ENCODE assay signal across 8 cellular contexts in genomic region chr1:167455786-167456446, GRCh38.
DNase-seq lines count a peak whose midpoint lies in the region; ATAC-seq and TF ChIP-seq lines count a peak whose summit lies in the region.

No MANE protein-coding gene starts in this region.

- no peaks in the 10 kb centered on the region for H3K9me3 Mint-ChIP-seq in activated CD4-positive, alpha-beta T cell treated with anti-CD3 and anti-CD28 coated beads, Interleukin-2, amount 10 ng/mL, durations not matched to agents 24 days and 14 days
- H3K9me3 Mint-ChIP-seq in natural killer cell: no peaks in the 10 kb centered on the region

- peaks cover 45% of the 10 kb centered on the region for H3K4me1 Mint-ChIP-seq in activated CD4-positive, alpha-beta T cell treated with anti-CD3 and anti-CD28 coated beads, Interleukin-2, amount 10 ng/mL, durations not matched to agents 24 days and 14 days
- H3K4me1 Mint-ChIP-seq in natural killer cell: peaks cover 66 to 70% of the 10 kb centered on the region in 2 donors

- no peaks in the 10 kb centered on the region for H3K27me3 Mint-ChIP-seq in activated CD4-positive, alpha-beta T cell treated with anti-CD3 and anti-CD28 coated beads, Interleukin-2, amount 10 ng/mL, durations not matched to agents 24 days and 14 days
- no peaks in the 10 kb centered on the region for H3K27me3 Mint-ChIP-seq in natural killer cell (ENCODE audit: low read depth in 2 of 2)

- peak overlapping the region; percentile 86 for H3K4me3 Mint-ChIP-seq in activated CD4-positive, alpha-beta T cell treated with anti-CD3 and anti-CD28 coated beads, Interleukin-2, amount 10 ng/mL, durations not matched to agents 24 days and 14 days
- peak overlapping the region; percentile 87 for H3K4me3 Mint-ChIP-seq in natural killer cell

- H3K9me3 ChIP-seq in WERI-Rb-1 (ENCODE audit: severe bottlenecking): no peaks in the 10 kb centered on the region

- H3K27ac Mint-ChIP-seq in activated CD4-positive, alpha-beta T cell treated with anti-CD3 and anti-CD28 coated beads, Interleukin-2, amount 10 ng/mL, durations not matched to agents 24 days and 14 days: peak overlapping the region; percentile 77
- peak overlapping the region; percentile 91 to 100 for H3K27ac Mint-ChIP-seq in natural killer cell

- peaks cover 30% of the 10 kb centered on the region for H3K36me3 Mint-ChIP-seq in activated CD4-positive, alpha-beta T cell treated with anti-CD3 and anti-CD28 coated beads, Interleukin-2, amount 10 ng/mL, durations not matched to agents 24 days and 14 days (ENCODE audit: low read depth)
- no peaks in the 10 kb centered on the region for H3K36me3 Mint-ChIP-seq in natural killer cell

- ATAC-seq in GM19023 (IDR thresholded peaks at IDR 0.05; ENCODE audit: unreplicated experiment) (peak; percentile 39), HG03175 (IDR thresholded peaks at IDR 0.05; ENCODE audit: unreplicated experiment) (peak; percentile 31), natural killer cell (peak; percentile 43 to 70 (median 67))

- no peak overlapping the region for H3K27ac ChIP-seq in WERI-Rb-1

- H3K27me3 ChIP-seq in WERI-Rb-1 (ENCODE audit: insufficient read depth, low read depth, severe bottlenecking): no peaks in the 10 kb centered on the region

- no peak overlapping the region; the same call in 1 of the 2 replicates for H3K4me3 ChIP-seq in WERI-Rb-1 (ENCODE audit: low read depth, low read length)

- TF ChIP-seq CTCF in natural killer cell (IDR thresholded peaks at IDR 0.05): no peak
- TF ChIP-seq CTCF in WERI-Rb-1 (IDR thresholded peaks at IDR 0.05; ENCODE audit: low read depth, low read length): no peak

- DNase-seq in Ammon's horn (ENCODE audit: low spot score) (peak; percentile 29), fibroblast of gingiva (ENCODE audit: low read depth) (peak; percentile 12), natural killer cell (no peak), NCI-H1105 treated with DMSO at 0.1 percent for 48 hours (lab: John Stamatoyannopoulos, UW) (no peak), WERI-Rb-1 (no peak)
- peak; percentile 82 for DNase-seq in activated CD4-positive, alpha-beta T cell treated with anti-CD3 and anti-CD28 coated beads, Interleukin-2, amount 10 ng/mL, durations not matched to agents 24 days and 14 days

- H3K36me3 ChIP-seq in WERI-Rb-1: no peaks in the 10 kb centered on the region

- intact Hi-C loops in activated CD4-positive, alpha-beta T cell treated with anti-CD3 and anti-CD28 coated beads, Interleukin-2, amount 10 ng/mL, durations not matched to agents 24 days and 14 days (cut with micrococcal nuclease): loop anchor here (1.0 to 5.0 kb wide), 5 partner anchors 9 to 256 kb away; no protein-coding TSS in a partner anchor
- intact Hi-C loops in natural killer cell (cut with micrococcal nuclease): loop anchor here (1.0 to 2.0 kb wide), 4 partner anchors 9 to 33 kb away; no protein-coding TSS in a partner anchor

Comparison
In these comparisons a context has a peak if more than half of its experiments do, and no peak if none do; other contexts are left out.
1. DNase-seq: peak in Ammon's horn (single experiment), activated CD4-positive, alpha-beta T cell treated with anti-CD3 and anti-CD28 coated beads, Interleukin-2, amount 10 ng/mL, durations not matched to agents 24 days and 14 days (single experiment) and fibroblast of gingiva (single experiment); none in natural killer cell (single experiment), NCI-H1105 treated with DMSO at 0.1 percent for 48 hours (single experiment) and WERI-Rb-1 (single experiment).
2. Peak in every context shown above with its lines, with median percentiles within 50 percentile points of each other: ATAC-seq.